ENCODE assay signal across 8 cellular contexts in the genomic region with DNA sequence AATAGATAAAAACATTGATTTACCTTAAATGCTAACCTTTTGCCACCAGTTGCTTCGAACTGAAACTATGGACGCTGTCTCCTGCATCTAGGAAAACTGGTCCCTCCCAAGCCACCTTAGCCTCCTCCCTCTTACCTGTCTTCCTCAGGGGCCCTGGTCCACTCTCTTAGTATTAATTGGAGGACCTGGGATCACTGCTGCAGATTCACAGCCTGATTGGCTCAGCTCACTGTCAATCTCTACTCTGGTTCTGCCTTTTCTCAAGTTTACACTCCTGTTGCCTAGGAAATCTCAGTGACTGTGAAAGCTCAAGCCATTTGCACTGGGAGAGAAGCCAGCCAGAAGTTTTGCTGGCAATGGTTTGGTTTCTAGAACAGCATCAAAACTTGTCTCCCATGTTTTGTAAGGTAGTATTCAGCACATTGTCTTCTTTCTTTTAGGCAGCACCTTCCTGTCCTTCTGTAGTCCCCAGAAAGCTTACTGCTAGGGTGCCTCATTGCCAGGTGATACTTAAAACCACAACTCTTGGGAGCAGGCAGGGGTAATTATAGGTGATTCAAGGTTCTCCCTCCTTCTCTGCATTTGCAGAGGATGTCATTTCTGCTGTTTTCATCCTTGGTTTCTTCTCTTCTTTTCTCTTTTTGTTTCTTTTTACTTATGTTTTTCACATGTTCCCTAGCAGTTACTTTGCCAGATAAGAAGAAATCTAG. TPM values are rescaled to one million over a fixed set of nuclear protein-coding genes. Genes with fewer than 3 reads are reported as not detected.
DNase-seq lines count a peak whose midpoint lies in the region; ATAC-seq and TF ChIP-seq lines count a peak whose summit lies in the region.

Gene CAPSL (minus strand): TSS at position 105 of the 710 bp plus-strand sequence. CDS start 17,502 bp downstream, outside the sequence.

- H3K27ac ChIP-seq in osteoblast (ENCODE audit: low read depth, low read length): no peak within 1 kb of the TSS

- DNase-seq in EL (peak; percentile 51), NCI-H2107 (lab: John Stamatoyannopoulos, UW) (peak; percentile 20), nephron progenitor cell (peak; percentile 72), osteoblast (ENCODE audit: insufficient read length, low spot score, missing footprints) (no peak), NCI-H1436 (lab: John Stamatoyannopoulos, UW) (no peak)

- no peaks in the 10 kb centered on the region for H3K36me3 Mint-ChIP-seq in nephron progenitor cell (ENCODE audit: low read depth)

- no peak within 1 kb of the TSS for H3K9ac ChIP-seq in endocrine pancreas (ENCODE audit: control insufficient read depth, insufficient read depth, low read length)

- H3K27me3 ChIP-seq in endocrine pancreas (ENCODE audit: control insufficient read depth, insufficient read depth, low read length): no peaks in the 10 kb centered on the region
- peaks cover 5% of the 10 kb centered on the region for H3K27me3 ChIP-seq in osteoblast (ENCODE audit: insufficient read depth, low read length)

- H3K4me1 Mint-ChIP-seq in nephron progenitor cell: peaks cover 13% of the 10 kb centered on the region

- H4K20me1 ChIP-seq in osteoblast (ENCODE audit: insufficient read depth, low read length): no peaks in the 10 kb centered on the region

- no peaks in the 10 kb centered on the region for H3K9me3 Mint-ChIP-seq in nephron progenitor cell

- peaks cover 19% of the 10 kb centered on the region for H3K27me3 Mint-ChIP-seq in nephron progenitor cell (ENCODE audit: low read depth, poor library complexity)

- no peak within 1 kb of the TSS for H2AFZ ChIP-seq in osteoblast (ENCODE audit: low read length)

- H3K36me3 ChIP-seq in endocrine pancreas (ENCODE audit: control insufficient read depth, insufficient read depth, low read length): no peaks in the 10 kb centered on the region
- no peaks in the 10 kb centered on the region for H3K36me3 ChIP-seq in osteoblast (ENCODE audit: insufficient read depth, low read length)

- no peak within 1 kb of the TSS for H3K4me2 ChIP-seq in osteoblast (ENCODE audit: insufficient read depth, low read length)

- no peak within 1 kb of the TSS for H3K27ac Mint-ChIP-seq in nephron progenitor cell

- H3K9me3 ChIP-seq in endocrine pancreas (ENCODE audit: control insufficient read depth, low read length) (no peaks in the 10 kb centered on the region), osteoblast (ENCODE audit: low read depth, low read length) (no peaks in the 10 kb centered on the region)

- peaks cover 4% of the 10 kb centered on the region for H3K4me1 ChIP-seq in endocrine pancreas (ENCODE audit: control insufficient read depth, insufficient read depth, low read length)
- no peaks in the 10 kb centered on the region for H3K4me1 ChIP-seq in osteoblast (ENCODE audit: insufficient read depth, low read length)

- H3K4me3 ChIP-seq in endocrine pancreas (ENCODE audit: control insufficient read depth, insufficient read depth, low read length) (peak within 1 kb of the TSS; percentile 79), osteoblast (ENCODE audit: insufficient read depth, low read length) (no peak within 1 kb of the TSS)

- TF ChIP-seq CTCF in nephron progenitor cell (IDR thresholded peaks at IDR 0.05): no peak
- no peak for TF ChIP-seq CTCF in osteoblast (IDR thresholded peaks at IDR 0.05; ENCODE audit: extremely low read depth, low read depth, low read length)

- ATAC-seq in GM19023 (IDR thresholded peaks at IDR 0.05; ENCODE audit: unreplicated experiment): no peak
- ATAC-seq in HG03095 (IDR thresholded peaks at IDR 0.05; ENCODE audit: unreplicated experiment): no peak

- H3K79me2 ChIP-seq in osteoblast (ENCODE audit: insufficient read depth, low read length): no peaks in the 10 kb centered on the region

- no peak within 1 kb of the TSS for H3K4me3 Mint-ChIP-seq in nephron progenitor cell

RNA-seq across cellular contexts. Expression of gene CAPSL, which starts in this region (rescaled TPM):
- not detected in 2 replicates for total RNA-seq in osteoblast

Comparison
In these comparisons a context has a peak if more than half of its experiments do, and no peak if none do; other contexts are left out.
1. DNase-seq: peak in EL (single experiment), NCI-H2107 (single experiment) and nephron progenitor cell (single experiment); none in osteoblast (single experiment) and NCI-H1436 (single experiment).